ENCODE assay signal across 37 cellular contexts in genomic region chr2:232000439-232000838, GRCh38.
"Had no signal": no experiment of that assay in that cellular context is flagged by ENCODE, and none has a peak within 500 bp of the region (broad histone marks: within the 10 kb centered on the region; RNA-seq: fewer than 3 reads in every experiment).

No MANE protein-coding gene starts in this region.

- H3K9me3 ChIP-seq: adrenal gland had no signal

- H3K4me3 Mint-ChIP-seq: activated B cell treated with CpG ODN at 0.5 μM for 24 hours; activated CD4-positive, alpha-beta memory T cell treated with anti-CD3 and anti-CD28 coated beads for 36 hours; activated CD4-positive, alpha-beta T cell treated with anti-CD3 and anti-CD28 coated beads, Interleukin-2, amount 10 ng/mL, durations not matched to agents 24 days and 14 days; activated CD8-positive, alpha-beta T cell treated with anti-CD3 and anti-CD28 coated beads for 36 hours; activated naive CD4-positive, alpha-beta T cell treated with anti-CD3 and anti-CD28 coated beads for 36 hours; activated naive CD8-positive, alpha-beta T cell treated with anti-CD3 and anti-CD28 coated beads for 36 hours; activated T-cell treated with anti-CD3 and anti-CD28 coated beads, Interleukin-2, amount 50 U/mL, for 4 hours; activated T-cell treated with anti-CD3 and anti-CD28 coated beads, Interleukin-2, amount 50 U/mL, for 72 hours; activated T-helper 1 cell treated with anti-CD3 and anti-CD28 coated beads, Interleukin-12 subunit alpha, Interleukin-12 subunit beta, Interleukin-2, Interleukin-4 antibody, amounts not matched to agents 30 ng/mL and 10 ng/mL and 1 ng/mL, durations not matched to agents 14 hours and 24 hours and 36 hours; activated T-helper 17 cell treated with anti-CD3 and anti-CD28 coated beads, Interleukin-2, amount 50 U/mL, for 72 hours; brain; central memory CD8-positive, alpha-beta T cell; T-cell; T-helper 2 cell treated with Interferon-gamma antibody and Interleukin-4, amounts not matched to agents 5 μg/mL and 100 μg/mL, for 36 hours had no signal

- H3K27me3 ChIP-seq: adrenal gland, cardiac muscle cell had no signal

- H3K4me1 ChIP-seq: adrenal gland had no signal

- H3K27ac ChIP-seq: adrenal gland, cardiac muscle cell, VCaP had no signal

- H3K9me3 Mint-ChIP-seq: activated B cell treated with CpG ODN at 0.5 μM for 24 hours; activated CD4-positive, alpha-beta memory T cell treated with anti-CD3 and anti-CD28 coated beads for 36 hours; activated CD4-positive, alpha-beta T cell treated with anti-CD3 and anti-CD28 coated beads, Interleukin-2, amount 10 ng/mL, durations not matched to agents 24 days and 14 days; activated CD8-positive, alpha-beta T cell treated with anti-CD3 and anti-CD28 coated beads for 36 hours; activated naive CD4-positive, alpha-beta T cell treated with anti-CD3 and anti-CD28 coated beads for 36 hours; activated naive CD4-positive, alpha-beta T cell treated with anti-CD3 and anti-CD28 coated beads, Interleukin-2, amount 50 U/mL, for 72 hours; activated naive CD8-positive, alpha-beta T cell treated with anti-CD3 and anti-CD28 coated beads for 36 hours; activated T-cell treated with anti-CD3 and anti-CD28 coated beads, Interleukin-2, amount 50 U/mL, for 4 hours; activated T-cell treated with anti-CD3 and anti-CD28 coated beads, Interleukin-2, amount 50 U/mL, for 72 hours; activated T-helper 1 cell treated with anti-CD3 and anti-CD28 coated beads, Interleukin-12 subunit alpha, Interleukin-12 subunit beta, Interleukin-2, Interleukin-4 antibody, amounts not matched to agents 30 ng/mL and 10 ng/mL and 1 ng/mL, durations not matched to agents 14 hours and 24 hours and 36 hours; activated T-helper 17 cell treated with anti-CD3 and anti-CD28 coated beads, Interleukin-2, amount 50 U/mL, for 72 hours; central memory CD8-positive, alpha-beta T cell; T-cell; T-helper 2 cell treated with Interferon-gamma antibody and Interleukin-4, amounts not matched to agents 5 μg/mL and 100 μg/mL, for 36 hours had no signal

- H3K4me3 ChIP-seq: adrenal gland, cardiac muscle cell had no signal

- H3K36me3 ChIP-seq: adrenal gland, cardiac muscle cell had no signal

- H3K27me3 Mint-ChIP-seq: activated B cell treated with CpG ODN at 0.5 μM for 24 hours; activated CD4-positive, alpha-beta memory T cell treated with anti-CD3 and anti-CD28 coated beads for 36 hours; activated CD4-positive, alpha-beta T cell treated with anti-CD3 and anti-CD28 coated beads, Interleukin-2, amount 10 ng/mL, durations not matched to agents 24 days and 14 days; activated CD8-positive, alpha-beta T cell treated with anti-CD3 and anti-CD28 coated beads for 36 hours; activated naive CD8-positive, alpha-beta T cell treated with anti-CD3 and anti-CD28 coated beads for 36 hours; activated T-helper 17 cell treated with anti-CD3 and anti-CD28 coated beads, Interleukin-2, amount 50 U/mL, for 72 hours; central memory CD8-positive, alpha-beta T cell; T-cell had no signal

- H3K36me3 Mint-ChIP-seq: activated naive CD4-positive, alpha-beta T cell treated with anti-CD3 and anti-CD28 coated beads, Interleukin-2, amount 50 U/mL, for 72 hours had no signal

- H3K4me1 Mint-ChIP-seq: activated CD4-positive, alpha-beta T cell treated with anti-CD3 and anti-CD28 coated beads, Interleukin-2, amount 10 ng/mL, durations not matched to agents 24 days and 14 days had no signal

- DNase-seq: activated B cell treated with CpG ODN at 0.5 μM for 24 hours; activated CD4-positive, alpha-beta memory T cell treated with anti-CD3 and anti-CD28 coated beads for 36 hours; activated CD4-positive, alpha-beta T cell treated with anti-CD3 and anti-CD28 coated beads for 4 hours; activated CD4-positive, alpha-beta T cell treated with anti-CD3 and anti-CD28 coated beads, Interleukin-2, amount 10 ng/mL, durations not matched to agents 24 days and 14 days; activated CD4-positive, alpha-beta T cell treated with anti-CD3 and anti-CD28 coated beads, Interleukin-2, amount 50 U/mL, for 1 hour; activated CD4-positive, alpha-beta T cell treated with anti-CD3 and anti-CD28 coated beads, Interleukin-2, amount 50 U/mL, for 4 hours; activated CD4-positive, CD25-positive, alpha-beta regulatory T cell treated with anti-CD3 and anti-CD28 coated beads, Interleukin-2, amount 50 U/mL, for 72 hours; activated CD8-positive, alpha-beta memory T cell treated with anti-CD3 and anti-CD28 coated beads, Interleukin-2, amount 50 U/mL, for 4 hours; activated CD8-positive, alpha-beta T cell treated with anti-CD3 and anti-CD28 coated beads for 36 hours; activated effector memory CD4-positive, alpha-beta T cell treated with anti-CD3 and anti-CD28 coated beads, Interleukin-2, amount 50 U/mL, for 16 hours; activated gamma-delta T cell treated with Interleukin-2 at 50 U/mL for 16 hours; activated naive CD4-positive, alpha-beta T cell; activated naive CD4-positive, alpha-beta T cell treated with anti-CD3 and anti-CD28 coated beads for 36 hours; activated naive CD4-positive, alpha-beta T cell treated with anti-CD3 and anti-CD28 coated beads, Interleukin-2, amount 50 U/mL, for 16 hours; activated naive CD8-positive, alpha-beta T cell treated with anti-CD3 and anti-CD28 coated beads for 36 hours; activated T-cell treated with anti-CD3 and anti-CD28 coated beads for 4 hours; activated T-cell treated with anti-CD3 and anti-CD28 coated beads, Interleukin-2, amount 50 U/mL, for 1 hour; activated T-cell treated with anti-CD3 and anti-CD28 coated beads, Interleukin-2, amount 50 U/mL, for 4 hours; activated T-cell treated with anti-CD3 and anti-CD28 coated beads, Interleukin-2, amount 50 U/mL, for 72 hours; adrenal gland; amniotic stem cell; aorta; caudate nucleus; cerebellar nuclear complex; T-cell; T-helper 2 cell; T-helper 9 cell had no signal

- H3K27ac Mint-ChIP-seq: activated B cell treated with CpG ODN at 0.5 μM for 24 hours; activated CD4-positive, alpha-beta memory T cell treated with anti-CD3 and anti-CD28 coated beads for 36 hours; activated CD4-positive, alpha-beta T cell treated with anti-CD3 and anti-CD28 coated beads, Interleukin-2, amount 10 ng/mL, durations not matched to agents 24 days and 14 days; activated CD8-positive, alpha-beta T cell treated with anti-CD3 and anti-CD28 coated beads for 36 hours; activated naive CD4-positive, alpha-beta T cell treated with anti-CD3 and anti-CD28 coated beads for 36 hours; activated naive CD4-positive, alpha-beta T cell treated with anti-CD3 and anti-CD28 coated beads, Interleukin-2, amount 50 U/mL, for 72 hours; activated naive CD8-positive, alpha-beta T cell treated with anti-CD3 and anti-CD28 coated beads for 36 hours; activated T-cell treated with anti-CD3 and anti-CD28 coated beads, Interleukin-2, amount 50 U/mL, for 72 hours; activated T-helper 1 cell treated with anti-CD3 and anti-CD28 coated beads, Interleukin-12 subunit alpha, Interleukin-12 subunit beta, Interleukin-2, Interleukin-4 antibody, amounts not matched to agents 30 ng/mL and 10 ng/mL and 1 ng/mL, durations not matched to agents 14 hours and 24 hours and 36 hours; activated T-helper 17 cell treated with anti-CD3 and anti-CD28 coated beads, Interleukin-2, amount 50 U/mL, for 72 hours; brain; T-cell; T-helper 2 cell treated with Interferon-gamma antibody and Interleukin-4, amounts not matched to agents 5 μg/mL and 100 μg/mL, for 36 hours had no signal

- FAIRE-seq: bronchial epithelial cell, TTC549 had no signal
